Comparison of ENCODE assay signal across 9 cellular contexts in genomic region chr14:21098892-21099595, GRCh38. TPM values are rescaled to one million over a fixed set of nuclear protein-coding genes. Genes with fewer than 3 reads are reported as not detected.
DNase-seq lines count a peak whose midpoint lies in the region; ATAC-seq, FAIRE-seq and TF ChIP-seq lines count a peak whose summit lies in the region.
"Had no signal": no experiment of that assay in that cellular context is flagged by ENCODE, and none has a peak within 500 bp of the region (broad histone marks: within the 10 kb centered on the region; RNA-seq: fewer than 3 reads in every experiment).

No MANE protein-coding gene starts in this region.

- DNase-seq in activated CD4-positive, alpha-beta T cell treated with anti-CD3 and anti-CD28 coated beads, Interleukin-2, amount 10 ng/mL, durations not matched to agents 7 days and 5 days, result no peak
- DNase-seq in activated CD4-positive, alpha-beta T cell treated with anti-CD3 and anti-CD28 coated beads, Interleukin-2, amount 50 U/mL, for 4 hours, result no peak
- DNase-seq in activated T-helper 1 cell treated with anti-CD3 and anti-CD28 coated beads, Interleukin-12 subunit alpha, Interleukin-12 subunit beta, Interleukin-2, Interleukin-4 antibody, amounts not matched to agents 30 ng/mL and 10 ng/mL and 1 ng/mL, durations not matched to agents 14 hours and 24 hours and 36 hours (ENCODE audit: low spot score), result no peak
- DNase-seq in keratinocyte (ENCODE audit: low read depth, low spot score), result no peak
- DNase-seq in activated gamma-delta T cell (lab: John Stamatoyannopoulos, UW), result no peak
- no peak for DNase-seq in T-helper 9 cell

- H2AFZ ChIP-seq in keratinocyte (ENCODE audit: control insufficient read depth, low read length), result peak overlapping the region; percentile 53

- peak overlapping the region; percentile 38 for H3K27ac Mint-ChIP-seq in activated CD4-positive, alpha-beta T cell treated with anti-CD3 and anti-CD28 coated beads, Interleukin-2, amount 10 ng/mL, durations not matched to agents 7 days and 5 days
- peak overlapping the region; percentile 78 for H3K27ac Mint-ChIP-seq in activated T-helper 1 cell treated with anti-CD3 and anti-CD28 coated beads, Interleukin-12 subunit alpha, Interleukin-12 subunit beta, Interleukin-2, Interleukin-4 antibody, amounts not matched to agents 30 ng/mL and 10 ng/mL and 1 ng/mL, durations not matched to agents 14 hours and 24 hours and 36 hours

- TF ChIP-seq CTCF in keratinocyte (optimal IDR thresholded peaks at IDR 0.05 in 1 of 3, IDR thresholded peaks at IDR 0.05 in 1 of 3, conservative IDR thresholded peaks at IDR 0.05 in 1 of 3; ENCODE audit: extremely low read depth in 1 of 3, insufficient read depth in 2 of 3, low read length in 3 of 3), result no peak

- no peaks in the 10 kb centered on the region for H3K36me3 Mint-ChIP-seq in activated CD4-positive, alpha-beta T cell treated with anti-CD3 and anti-CD28 coated beads, Interleukin-2, amount 10 ng/mL, durations not matched to agents 7 days and 5 days (ENCODE audit: low read depth)
- H3K36me3 Mint-ChIP-seq in activated T-helper 1 cell treated with anti-CD3 and anti-CD28 coated beads, Interleukin-12 subunit alpha, Interleukin-12 subunit beta, Interleukin-2, Interleukin-4 antibody, amounts not matched to agents 30 ng/mL and 10 ng/mL and 1 ng/mL, durations not matched to agents 14 hours and 24 hours and 36 hours (ENCODE audit: low read depth), result peaks cover 1% of the 10 kb centered on the region

- no peak for FAIRE-seq in keratinocyte (lab: Jason Lieb, UNC)
- FAIRE-seq: endometrium had no signal

- no peaks in the 10 kb centered on the region for H3K9me3 Mint-ChIP-seq in activated CD4-positive, alpha-beta T cell treated with anti-CD3 and anti-CD28 coated beads, Interleukin-2, amount 10 ng/mL, durations not matched to agents 7 days and 5 days
- no peaks in the 10 kb centered on the region for H3K9me3 Mint-ChIP-seq in activated T-helper 1 cell treated with anti-CD3 and anti-CD28 coated beads, Interleukin-12 subunit alpha, Interleukin-12 subunit beta, Interleukin-2, Interleukin-4 antibody, amounts not matched to agents 30 ng/mL and 10 ng/mL and 1 ng/mL, durations not matched to agents 14 hours and 24 hours and 36 hours

- no peaks in the 10 kb centered on the region for H3K27me3 ChIP-seq in keratinocyte (ENCODE audit: control insufficient read depth, extremely low read depth, insufficient read depth, low read length)

- dilution Hi-C loops in keratinocyte (cut with MboI; ENCODE audit: extremely low pct_ligation_motif_present, low sequenced_read_pairs), result no loop called here

- no peaks in the 10 kb centered on the region for H3K9me1 ChIP-seq in keratinocyte (ENCODE audit: control insufficient read depth, extremely low read depth, insufficient read depth, low read length)

- peak overlapping the region; percentile 83 for H3K4me2 ChIP-seq in keratinocyte (ENCODE audit: control insufficient read depth, extremely low read depth, insufficient read depth, low read depth, low read length)

- intact Hi-C loops in activated T-helper 1 cell treated with anti-CD3 and anti-CD28 coated beads, Interleukin-12 subunit alpha, Interleukin-12 subunit beta, Interleukin-2, Interleukin-4 antibody, amounts not matched to agents 30 ng/mL and 10 ng/mL and 1 ng/mL, durations not matched to agents 14 hours and 24 hours and 36 hours (cut with micrococcal nuclease), result no loop called here

- peaks cover 18% of the 10 kb centered on the region for H3K27me3 Mint-ChIP-seq in activated CD4-positive, alpha-beta T cell treated with anti-CD3 and anti-CD28 coated beads, Interleukin-2, amount 10 ng/mL, durations not matched to agents 7 days and 5 days
- peaks cover 17% of the 10 kb centered on the region for H3K27me3 Mint-ChIP-seq in activated T-helper 1 cell treated with anti-CD3 and anti-CD28 coated beads, Interleukin-12 subunit alpha, Interleukin-12 subunit beta, Interleukin-2, Interleukin-4 antibody, amounts not matched to agents 30 ng/mL and 10 ng/mL and 1 ng/mL, durations not matched to agents 14 hours and 24 hours and 36 hours (ENCODE audit: insufficient read depth)

- POLR2A ChIA-PET in activated CD4-positive, alpha-beta T cell treated with anti-CD3 and anti-CD28 coated beads, Interleukin-2, amount 10 ng/mL, durations not matched to agents 7 days and 5 days (lab: Charles Lee), result interaction anchor here (0.5 kb wide), 1 partner anchor 42 kb away, joined by 3 read pairs; no protein-coding TSS in a partner anchor

- H3K4me3 ChIP-seq in keratinocyte (ENCODE audit: control insufficient read depth in 2 of 3, extremely low read depth in 1 of 3, insufficient read depth in 2 of 3, low read depth in 1 of 3, low read length in 3 of 3), result peak overlapping the region; percentile 51 to 81 (median 71)

- H3K9me3 ChIP-seq in keratinocyte (ENCODE audit: control insufficient read depth, low read depth, low read length), result no peaks in the 10 kb centered on the region

- peaks cover 39% of the 10 kb centered on the region for H3K4me1 Mint-ChIP-seq in activated CD4-positive, alpha-beta T cell treated with anti-CD3 and anti-CD28 coated beads, Interleukin-2, amount 10 ng/mL, durations not matched to agents 7 days and 5 days
- peaks cover 45% of the 10 kb centered on the region for H3K4me1 Mint-ChIP-seq in activated T-helper 1 cell treated with anti-CD3 and anti-CD28 coated beads, Interleukin-12 subunit alpha, Interleukin-12 subunit beta, Interleukin-2, Interleukin-4 antibody, amounts not matched to agents 30 ng/mL and 10 ng/mL and 1 ng/mL, durations not matched to agents 14 hours and 24 hours and 36 hours (ENCODE audit: low read depth)

- peak overlapping the region; percentile 77 for H3K4me3 Mint-ChIP-seq in activated CD4-positive, alpha-beta T cell treated with anti-CD3 and anti-CD28 coated beads, Interleukin-2, amount 10 ng/mL, durations not matched to agents 7 days and 5 days
- peak overlapping the region; percentile 87 for H3K4me3 Mint-ChIP-seq in activated T-helper 1 cell treated with anti-CD3 and anti-CD28 coated beads, Interleukin-12 subunit alpha, Interleukin-12 subunit beta, Interleukin-2, Interleukin-4 antibody, amounts not matched to agents 30 ng/mL and 10 ng/mL and 1 ng/mL, durations not matched to agents 14 hours and 24 hours and 36 hours

- ATAC-seq in HG03095 (IDR thresholded peaks at IDR 0.05; ENCODE audit: unreplicated experiment), result no peak

- H3K27ac ChIP-seq in keratinocyte (ENCODE audit: control insufficient read depth, insufficient read depth, low read length) (peak overlapping the region; percentile 61), temporal lobe (ENCODE audit: low read depth, low read length) (peak overlapping the region; percentile 93)

- H3K79me2 ChIP-seq in keratinocyte (ENCODE audit: control insufficient read depth, insufficient read depth, low read length), result peaks cover 42% of the 10 kb centered on the region

- H3K4me1 ChIP-seq in keratinocyte (ENCODE audit: control insufficient read depth, extremely low read depth, insufficient read depth, low read length), result peaks cover 59% of the 10 kb centered on the region

- peak overlapping the region; percentile 67 for H3K9ac ChIP-seq in keratinocyte (ENCODE audit: control insufficient read depth, extremely low read depth, insufficient read depth, low read length)

- CTCF ChIA-PET in activated CD4-positive, alpha-beta T cell treated with anti-CD3 and anti-CD28 coated beads, Interleukin-2, amount 10 ng/mL, durations not matched to agents 7 days and 5 days (lab: Charles Lee), result interaction anchor here (0.6 to 7.1 kb wide), 2 partner anchors 79 to 84 kb away, joined by 3 to 92 read pairs; no protein-coding TSS in a partner anchor

- H3K36me3 ChIP-seq in keratinocyte (ENCODE audit: control insufficient read depth in 2 of 2, extremely low read depth in 1 of 2, insufficient read depth in 2 of 2, low read length in 2 of 2), result no peaks in the 10 kb centered on the region

- H4K20me1 ChIP-seq in keratinocyte (ENCODE audit: control insufficient read depth, extremely low read depth, insufficient read depth, low read length), result no peaks in the 10 kb centered on the region

RNA-seq across cellular contexts. Expression of gene ZNF219, which starts 0.6 kb away (rescaled TPM):
- 1 to 10 TPM; 5.0 to 6.2 TPM for total RNA-seq in activated CD4-positive, alpha-beta T cell treated with anti-CD3 and anti-CD28 coated beads, Interleukin-2, amount 10 ng/mL, durations not matched to agents 7 days and 5 days
- 8.2 and 8.3 TPM in 2 replicates for total RNA-seq in activated T-helper 1 cell treated with anti-CD3 and anti-CD28 coated beads, Interleukin-12 subunit alpha, Interleukin-12 subunit beta, Interleukin-2, Interleukin-4 antibody, amounts not matched to agents 30 ng/mL and 10 ng/mL and 1 ng/mL, durations not matched to agents 14 hours and 24 hours and 36 hours
- polyA plus RNA-seq in keratinocyte, result 23.1 to 35.3 TPM (median 24.8 TPM) in 3 replicates
- 3.3 TPM for polyA plus RNA-seq in keratinocyte (2011; ENCODE audit: low read depth)
- polyA plus RNA-seq in keratinocyte (2011; cell fraction: cytosol; rRNA removed), result 13.6 and 54.2 TPM in 2 replicates
- 92.2 and 119 TPM in 2 replicates for polyA plus RNA-seq in keratinocyte (2011; cell fraction: nucleus; rRNA removed)
- 23.8 and 28.7 TPM in 2 replicates for polyA plus RNA-seq in keratinocyte (2012; ENCODE audit: low replicate concordance)
- polyA minus RNA-seq in keratinocyte, result 16.3 to 21.7 TPM (median 21.3 TPM) in 3 replicates
- 57.2 TPM for polyA minus RNA-seq in keratinocyte (2011; cell fraction: cytosol; rRNA and poly(A)+ RNA removed)
- 23.7 and 26.5 TPM in 2 replicates for polyA minus RNA-seq in keratinocyte (2011; cell fraction: nucleus; rRNA and poly(A)+ RNA removed)
- total RNA-seq in temporal lobe, result 5.7 TPM

RNA-seq across cellular contexts. Expression of gene TMEM253, which starts 1.8 kb away (rescaled TPM):
- total RNA-seq in activated CD4-positive, alpha-beta T cell treated with anti-CD3 and anti-CD28 coated beads, Interleukin-2, amount 10 ng/mL, durations not matched to agents 7 days and 5 days, result not detected
- not detected in 2 replicates for total RNA-seq in activated T-helper 1 cell treated with anti-CD3 and anti-CD28 coated beads, Interleukin-12 subunit alpha, Interleukin-12 subunit beta, Interleukin-2, Interleukin-4 antibody, amounts not matched to agents 30 ng/mL and 10 ng/mL and 1 ng/mL, durations not matched to agents 14 hours and 24 hours and 36 hours
- polyA plus RNA-seq in keratinocyte, result 1.1 to 1.4 TPM (median 1.3 TPM) in 3 replicates
- polyA plus RNA-seq in keratinocyte (2011; ENCODE audit: low read depth), result 1.2 TPM
- 0.74 and 1.1 TPM in 2 replicates for polyA plus RNA-seq in keratinocyte (2011; cell fraction: cytosol; rRNA removed)
- 1.7 and 1.8 TPM in 2 replicates for polyA plus RNA-seq in keratinocyte (2011; cell fraction: nucleus; rRNA removed)
- polyA plus RNA-seq in keratinocyte (2012; ENCODE audit: low replicate concordance), result 1.4 and 2.1 TPM in 2 replicates
- polyA minus RNA-seq in keratinocyte, result 0.63 to 1.9 TPM (median 1.2 TPM) in 3 replicates
- not detected for polyA minus RNA-seq in keratinocyte (2011; cell fraction: cytosol; rRNA and poly(A)+ RNA removed)
- polyA minus RNA-seq in keratinocyte (2011; cell fraction: nucleus; rRNA and poly(A)+ RNA removed), result 0.53 TPM in 1 of 2 replicates, not detected in the other
- total RNA-seq in temporal lobe, result not detected

RNA-seq across cellular contexts. Expression of gene ARHGEF40, which starts 28.9 kb away (rescaled TPM):
- total RNA-seq in activated CD4-positive, alpha-beta T cell treated with anti-CD3 and anti-CD28 coated beads, Interleukin-2, amount 10 ng/mL, durations not matched to agents 7 days and 5 days, result under 1 TPM in 1 of 2 experiments, not detected in 1; 0.22 TPM
- not detected in 2 replicates for total RNA-seq in activated T-helper 1 cell treated with anti-CD3 and anti-CD28 coated beads, Interleukin-12 subunit alpha, Interleukin-12 subunit beta, Interleukin-2, Interleukin-4 antibody, amounts not matched to agents 30 ng/mL and 10 ng/mL and 1 ng/mL, durations not matched to agents 14 hours and 24 hours and 36 hours
- 8.7 to 14.4 TPM (median 11.9 TPM) in 3 replicates for polyA plus RNA-seq in keratinocyte
- 7.7 TPM for polyA plus RNA-seq in keratinocyte (2011; ENCODE audit: low read depth)
- 10.9 and 11.1 TPM in 2 replicates for polyA plus RNA-seq in keratinocyte (2011; cell fraction: cytosol; rRNA removed)
- 34.3 and 52.7 TPM in 2 replicates for polyA plus RNA-seq in keratinocyte (2011; cell fraction: nucleus; rRNA removed)
- polyA plus RNA-seq in keratinocyte (2012; ENCODE audit: low replicate concordance), result 7.0 and 8.0 TPM in 2 replicates
- polyA minus RNA-seq in keratinocyte, result 10.5 to 39.4 TPM (median 26.2 TPM) in 3 replicates
- 9.4 TPM for polyA minus RNA-seq in keratinocyte (2011; cell fraction: cytosol; rRNA and poly(A)+ RNA removed)
- 14.1 and 16.1 TPM in 2 replicates for polyA minus RNA-seq in keratinocyte (2011; cell fraction: nucleus; rRNA and poly(A)+ RNA removed)
- total RNA-seq in temporal lobe, result 15.0 TPM

RNA-seq across cellular contexts. Expression of gene RNASE8, which starts 41.4 kb away (rescaled TPM):
- total RNA-seq in activated CD4-positive, alpha-beta T cell treated with anti-CD3 and anti-CD28 coated beads, Interleukin-2, amount 10 ng/mL, durations not matched to agents 7 days and 5 days, result not detected
- total RNA-seq in activated T-helper 1 cell treated with anti-CD3 and anti-CD28 coated beads, Interleukin-12 subunit alpha, Interleukin-12 subunit beta, Interleukin-2, Interleukin-4 antibody, amounts not matched to agents 30 ng/mL and 10 ng/mL and 1 ng/mL, durations not matched to agents 14 hours and 24 hours and 36 hours, result not detected in 2 replicates
- polyA plus RNA-seq in keratinocyte, result not detected in 3 replicates
- polyA plus RNA-seq in keratinocyte (2011; ENCODE audit: low read depth), result 0.45 TPM
- polyA plus RNA-seq in keratinocyte (2011; cell fraction: cytosol; rRNA removed), result not detected in 2 replicates
- polyA plus RNA-seq in keratinocyte (2011; cell fraction: nucleus; rRNA removed), result not detected in 2 replicates
- polyA plus RNA-seq in keratinocyte (2012; ENCODE audit: low replicate concordance), result 0.63 TPM in 1 of 2 replicates, not detected in the other
- not detected in 3 replicates for polyA minus RNA-seq in keratinocyte
- polyA minus RNA-seq in keratinocyte (2011; cell fraction: cytosol; rRNA and poly(A)+ RNA removed), result not detected
- polyA minus RNA-seq in keratinocyte (2011; cell fraction: nucleus; rRNA and poly(A)+ RNA removed), result not detected in 2 replicates
- total RNA-seq in temporal lobe, result not detected

RNA-seq across cellular contexts. Expression of gene OR5AU1, which starts 56.8 kb away (rescaled TPM):
- total RNA-seq in activated CD4-positive, alpha-beta T cell treated with anti-CD3 and anti-CD28 coated beads, Interleukin-2, amount 10 ng/mL, durations not matched to agents 7 days and 5 days, result not detected
- not detected in 2 replicates for total RNA-seq in activated T-helper 1 cell treated with anti-CD3 and anti-CD28 coated beads, Interleukin-12 subunit alpha, Interleukin-12 subunit beta, Interleukin-2, Interleukin-4 antibody, amounts not matched to agents 30 ng/mL and 10 ng/mL and 1 ng/mL, durations not matched to agents 14 hours and 24 hours and 36 hours
- not detected in 3 replicates for polyA plus RNA-seq in keratinocyte
- not detected for polyA plus RNA-seq in keratinocyte (2011; ENCODE audit: low read depth)
- not detected in 2 replicates for polyA plus RNA-seq in keratinocyte (2011; cell fraction: cytosol; rRNA removed)
- not detected in 2 replicates for polyA plus RNA-seq in keratinocyte (2011; cell fraction: nucleus; rRNA removed)
- polyA plus RNA-seq in keratinocyte (2012; ENCODE audit: low replicate concordance), result not detected in 2 replicates
- polyA minus RNA-seq in keratinocyte, result not detected in 3 replicates
- polyA minus RNA-seq in keratinocyte (2011; cell fraction: cytosol; rRNA and poly(A)+ RNA removed), result not detected
- polyA minus RNA-seq in keratinocyte (2011; cell fraction: nucleus; rRNA and poly(A)+ RNA removed), result not detected in 2 replicates
- not detected for total RNA-seq in temporal lobe

Comparison
In these comparisons a context has a peak if more than half of its experiments do, and no peak if none do; other contexts are left out.
1. RNA of gene ARHGEF40, which starts 28.9 kb away (total RNA-seq): 15.0 TPM in temporal lobe (single experiment); 0.22 TPM in activated CD4-positive, alpha-beta T cell treated with anti-CD3 and anti-CD28 coated beads, Interleukin-2, amount 10 ng/mL, durations not matched to agents 7 days and 5 days and not detected in activated T-helper 1 cell treated with anti-CD3 and anti-CD28 coated beads, Interleukin-12 subunit alpha, Interleukin-12 subunit beta, Interleukin-2, Interleukin-4 antibody, amounts not matched to agents 30 ng/mL and 10 ng/mL and 1 ng/mL, durations not matched to agents 14 hours and 24 hours and 36 hours; every median in the first group is over 10 times any median in the second.